In the genomic region with DNA sequence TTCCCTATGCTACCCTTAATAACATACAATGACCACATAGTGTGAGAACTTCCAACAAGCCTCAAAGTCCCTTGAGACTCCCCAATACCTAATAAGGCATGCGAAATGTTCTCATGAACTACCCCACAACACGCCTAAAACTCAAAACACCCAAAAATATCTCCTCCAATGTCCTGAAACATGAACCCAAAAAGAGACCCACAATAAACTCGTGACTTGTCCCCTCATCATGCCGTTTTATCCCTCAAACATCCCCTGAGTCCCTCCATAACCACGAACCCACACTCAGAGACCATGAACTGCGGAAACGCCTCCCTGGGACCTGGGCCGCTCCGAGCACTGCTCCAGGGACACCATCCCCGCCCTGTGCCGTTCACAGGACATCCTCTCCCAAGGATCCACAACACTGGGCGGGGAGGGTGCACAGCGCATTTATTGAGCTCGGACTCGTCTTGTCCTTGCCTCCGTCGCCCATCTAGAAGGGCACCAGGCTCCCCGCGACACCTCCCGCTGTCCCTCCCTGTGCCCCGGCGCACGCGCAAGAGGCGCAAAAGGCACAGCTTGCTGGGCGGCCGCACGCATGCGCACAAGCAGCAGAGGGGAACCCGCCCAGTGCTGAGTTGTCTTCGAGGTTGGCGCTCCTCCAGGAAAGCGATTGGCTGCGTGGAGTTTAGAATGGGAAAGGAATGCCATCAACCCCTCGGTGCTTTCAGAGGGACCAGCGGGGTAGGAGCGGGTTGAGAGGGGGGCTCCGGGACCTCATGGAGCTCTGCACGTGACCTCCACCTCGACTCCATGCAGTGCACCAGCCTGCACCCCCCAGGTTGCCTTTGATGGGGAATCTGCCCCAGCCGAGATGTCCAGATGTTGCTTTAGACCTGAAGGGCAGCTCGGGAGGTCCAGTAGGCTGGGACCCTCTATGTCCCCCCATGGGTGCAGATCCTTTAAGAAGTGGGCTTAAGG, we compare ENCODE assay signal across 8 cellular contexts. TPM values are rescaled to one million over a fixed set of nuclear protein-coding genes. Genes with fewer than 3 reads are reported as not detected.
DNase-seq lines count a peak whose midpoint lies in the region; ATAC-seq and TF ChIP-seq lines count a peak whose summit lies in the region.

No MANE protein-coding gene starts in this region.

- peaks cover 13% of the 10 kb centered on the region for H3K4me1 Mint-ChIP-seq in activated naive CD4-positive, alpha-beta T cell treated with anti-CD3 and anti-CD28 coated beads for 36 hours (ENCODE audit: low read depth)

- H3K4me1 ChIP-seq in A673 (ENCODE audit: insufficient read depth, low read length, poor library complexity, severe bottlenecking) (peaks cover 11% of the 10 kb centered on the region), tibial artery (peaks cover 14 to 67% (median 33%) of the 10 kb centered on the region in 4 donors)

- DNase-seq in A673 (ENCODE audit: low spot score) = peak; percentile 94
- DNase-seq in HS-5 (ENCODE audit: low read depth) = peak; percentile 70
- DNase-seq in SK-MEL-5 (ENCODE audit: low read depth, low spot score) = peak; percentile 88
- DNase-seq in activated naive CD4-positive, alpha-beta T cell treated with anti-CD3 and anti-CD28 coated beads for 36 hours = peak; percentile 90
- DNase-seq in germinal center (ENCODE audit: low spot score) = peak; percentile 95
- DNase-seq in pons (ENCODE audit: low spot score) = peak; percentile 97
- DNase-seq in tibial artery = peak; percentile 96 to 97

- no peaks in the 10 kb centered on the region for H3K9me3 Mint-ChIP-seq in activated naive CD4-positive, alpha-beta T cell treated with anti-CD3 and anti-CD28 coated beads for 36 hours

- intact Hi-C loops in A673 (cut with micrococcal nuclease; ENCODE audit: unreplicated experiment) = no loop called here
- intact Hi-C loops in activated naive CD4-positive, alpha-beta T cell treated with anti-CD3 and anti-CD28 coated beads for 36 hours (cut with micrococcal nuclease) = loop anchor here (1.0 to 5.0 kb wide), 2 partner anchors 17 to 57 kb away; no protein-coding TSS in a partner anchor
- intact Hi-C loops in tibial artery (cut with DNase I; ENCODE audit: low total_unique reads) = loop anchor here (10.0 kb wide), 1 partner anchor 590 kb away; a partner anchor contains a TSS

- H3K27me3 Mint-ChIP-seq in activated naive CD4-positive, alpha-beta T cell treated with anti-CD3 and anti-CD28 coated beads for 36 hours (ENCODE audit: low read depth) = no peaks in the 10 kb centered on the region

- H3K27ac ChIP-seq in A673 (ENCODE audit: low read depth, low read length, poor library complexity, severe bottlenecking) = peak overlapping the region; percentile 48
- peak overlapping the region; percentile 90 to 95 for H3K27ac ChIP-seq in tibial artery

- H3K9me3 ChIP-seq in A673 (ENCODE audit: low read depth, low read length, poor library complexity, severe bottlenecking) = no peaks in the 10 kb centered on the region
- no peaks in the 10 kb centered on the region for H3K9me3 ChIP-seq in tibial artery

- peak overlapping the region; percentile 64 for H3K27ac Mint-ChIP-seq in activated naive CD4-positive, alpha-beta T cell treated with anti-CD3 and anti-CD28 coated beads for 36 hours

- H3K4me3 Mint-ChIP-seq in activated naive CD4-positive, alpha-beta T cell treated with anti-CD3 and anti-CD28 coated beads for 36 hours = peak overlapping the region; percentile 89

- TF ChIP-seq CTCF in A673 (conservative IDR thresholded peaks at IDR 0.05; ENCODE audit: low read depth, low read length) = no peak
- TF ChIP-seq CTCF in tibial artery (IDR thresholded peaks at IDR 0.05) = peak in 1 of 2 experiments; percentile 5

- H3K36me3 Mint-ChIP-seq in activated naive CD4-positive, alpha-beta T cell treated with anti-CD3 and anti-CD28 coated beads for 36 hours (ENCODE audit: low read depth) = no peaks in the 10 kb centered on the region

- POLR2A ChIA-PET in A673 (lab: Charles Lee; ENCODE audit: low non-redundant PET) = no interaction called here

- H3K4me3 ChIP-seq in A673 (ENCODE audit: low read depth, low read length, poor library complexity, severe bottlenecking) (peak overlapping the region; percentile 41), tibial artery (peak overlapping the region; percentile 58 to 61)

- CTCF ChIA-PET in A673 (lab: Charles Lee) = interaction anchor here (1.0 to 1.4 kb wide), 2 partner anchors 10 to 17 kb away, joined by 3 to 4 read pairs; no protein-coding TSS in a partner anchor
- CTCF ChIA-PET in activated naive CD4-positive, alpha-beta T cell treated with anti-CD3 and anti-CD28 coated beads for 36 hours (lab: Charles Lee) = interaction anchor here (0.7 to 1.8 kb wide), 8 partner anchors 10 to 424 kb away, joined by 3 to 10 read pairs (median 4); no protein-coding TSS in a partner anchor

- peak; percentile 64 for ATAC-seq in GM18867 (IDR thresholded peaks at IDR 0.05; ENCODE audit: unreplicated experiment)

- in situ Hi-C loops in SK-MEL-5 (cut with HindIII; ENCODE audit: low pct_unique_long_range_greater_than_20kb, low sequenced_read_pairs) = no loop called here

- H3K36me3 ChIP-seq in A673 (ENCODE audit: insufficient read depth, low read length, poor library complexity, severe bottlenecking) (no peaks in the 10 kb centered on the region), tibial artery (peaks cover 0 to 5% (median 0%) of the 10 kb centered on the region in 3 donors)

- H3K27me3 ChIP-seq in A673 (replicated peaks; ENCODE audit: insufficient read depth, low read depth, low read length, poor library complexity) = no peaks in the 10 kb centered on the region
- H3K27me3 ChIP-seq in tibial artery = no peaks in the 10 kb centered on the region

- no TSS peak for BruUV-seq in A673 (replicated peaks; lab: Mats Ljungman, UMichigan)

RNA-seq across cellular contexts. Expression of a gene that starts 8.8 kb away (rescaled TPM):
- not detected in 2 replicates for total RNA-seq in A673 (2021)
- total RNA-seq in SK-MEL-5 (2014; rRNA removed; shearing (Covaris generic)) = not detected in 2 replicates
- not detected in 2 replicates for polyA plus RNA-seq in SK-MEL-5 (2015; cell fraction: cytosol; rRNA removed)
- polyA plus RNA-seq in SK-MEL-5 (2015; cell fraction: nucleus; rRNA removed) = not detected in 2 replicates
- total RNA-seq in activated naive CD4-positive, alpha-beta T cell treated with anti-CD3 and anti-CD28 coated beads for 36 hours = not detected

RNA-seq across cellular contexts. Expression of a gene that starts 10.5 kb away (rescaled TPM):
- not detected in 2 replicates for total RNA-seq in A673 (2021)
- 0.11 TPM in 1 of 2 replicates, not detected in the other for total RNA-seq in SK-MEL-5 (2014; rRNA removed; shearing (Covaris generic))
- not detected in 2 replicates for polyA plus RNA-seq in SK-MEL-5 (2015; cell fraction: cytosol; rRNA removed)
- not detected in 2 replicates for polyA plus RNA-seq in SK-MEL-5 (2015; cell fraction: nucleus; rRNA removed)
- total RNA-seq in activated naive CD4-positive, alpha-beta T cell treated with anti-CD3 and anti-CD28 coated beads for 36 hours = 1 to 10 TPM; 1.1 to 1.7 TPM

RNA-seq across cellular contexts. Expression of a gene that starts 14.2 kb away (rescaled TPM):
- 0.98 TPM in 1 of 2 replicates, not detected in the other for total RNA-seq in A673 (2021)
- not detected in 2 replicates for total RNA-seq in SK-MEL-5 (2014; rRNA removed; shearing (Covaris generic))
- polyA plus RNA-seq in SK-MEL-5 (2015; cell fraction: cytosol; rRNA removed) = 0.13 TPM in 1 of 2 replicates, not detected in the other
- polyA plus RNA-seq in SK-MEL-5 (2015; cell fraction: nucleus; rRNA removed) = not detected in 2 replicates
- 1 to 10 TPM; 3.3 to 3.4 TPM for total RNA-seq in activated naive CD4-positive, alpha-beta T cell treated with anti-CD3 and anti-CD28 coated beads for 36 hours

RNA-seq across cellular contexts. Expression of a gene that starts 18.7 kb away (rescaled TPM):
- total RNA-seq in A673 (2021) = 0.56 and 0.85 TPM in 2 replicates
- total RNA-seq in SK-MEL-5 (2014; rRNA removed; shearing (Covaris generic)) = not detected in 2 replicates
- not detected in 2 replicates for polyA plus RNA-seq in SK-MEL-5 (2015; cell fraction: cytosol; rRNA removed)
- polyA plus RNA-seq in SK-MEL-5 (2015; cell fraction: nucleus; rRNA removed) = 0.22 TPM in 1 of 2 replicates, not detected in the other
- total RNA-seq in activated naive CD4-positive, alpha-beta T cell treated with anti-CD3 and anti-CD28 coated beads for 36 hours = 1 to 10 TPM in 1 of 2 experiments, under 1 TPM in 1; 0.54 to 1.2 TPM

RNA-seq across cellular contexts. Expression of a gene that starts 30.2 kb away (rescaled TPM):
- total RNA-seq in A673 (2021) = 12.7 and 13.6 TPM in 2 replicates
- total RNA-seq in SK-MEL-5 (2014; rRNA removed; shearing (Covaris generic)) = 71.3 and 79.3 TPM in 2 replicates
- 139 and 147 TPM in 2 replicates for polyA plus RNA-seq in SK-MEL-5 (2015; cell fraction: cytosol; rRNA removed)
- 14.3 and 18.9 TPM in 2 replicates for polyA plus RNA-seq in SK-MEL-5 (2015; cell fraction: nucleus; rRNA removed)
- total RNA-seq in activated naive CD4-positive, alpha-beta T cell treated with anti-CD3 and anti-CD28 coated beads for 36 hours = 100 to 1,000 TPM; 289 to 294 TPM

Comparison
In these comparisons a context has a peak if more than half of its experiments do, and no peak if none do; other contexts are left out.
1. Peak in every context shown above with its lines: DNase-seq, ATAC-seq, H3K4me3 ChIP-seq and H3K27ac ChIP-seq.